Comparison of ENCODE assay signal across 8 cellular contexts in genomic region chr10:113680172-113681111, GRCh38. TPM values are rescaled to one million over a fixed set of nuclear protein-coding genes. Genes with fewer than 3 reads are reported as not detected.
DNase-seq lines count a peak whose midpoint lies in the region; ATAC-seq, FAIRE-seq and TF ChIP-seq lines count a peak whose summit lies in the region.

No MANE protein-coding gene starts in this region.

- H3K27me3 ChIP-seq in GM12878 (replicated peaks in 1 of 2; ENCODE audit: control insufficient read depth in 2 of 2, insufficient read depth in 2 of 2, low read length in 1 of 2) (no peaks in the 10 kb centered on the region), gastrocnemius medialis (no peaks in the 10 kb centered on the region)

- intact Hi-C loops in GM12878 (cut with micrococcal nuclease; ENCODE audit: unreplicated experiment) (loop anchor here (5.0 kb wide), 1 partner anchor 177 kb away; no protein-coding TSS in a partner anchor), gastrocnemius medialis (cut with DNase I; ENCODE audit: low total_unique reads) (loop anchor here (5.0 to 10.0 kb wide), 2 partner anchors 174 to 492 kb away; partner anchors contain the start of genes CCDC186, DCLRE1A and NHLRC2)

- H3K27ac ChIP-seq in GM12878 (ENCODE audit: control insufficient read depth, insufficient read depth) (peak overlapping the region; percentile 95), gastrocnemius medialis (peak overlapping the region; percentile 96 to 99 (median 98))

- BruUV-seq in GM12878 (replicated peaks; lab: Mats Ljungman, UMichigan): TSS peak; percentile 59

- H3K36me3 ChIP-seq in GM12878 (ENCODE audit: control insufficient read depth in 2 of 2, insufficient read depth in 2 of 2, low read length in 1 of 2) (no peaks in the 10 kb centered on the region), gastrocnemius medialis (no peaks in the 10 kb centered on the region)

- TF ChIP-seq RAD21 in GM12878 (IDR thresholded peaks at IDR 0.05; ENCODE audit: insufficient read depth, low read depth, low read length): no peak

- H3K79me2 ChIP-seq in GM12878 (ENCODE audit: control insufficient read depth, insufficient read depth, low read length): peaks cover 30% of the 10 kb centered on the region

- TF ChIP-seq CTCF in GM12878 (IDR thresholded peaks at IDR 0.05 in 2 of 3, conservative IDR thresholded peaks at IDR 0.05 in 1 of 3; ENCODE audit: control insufficient read depth in 2 of 3, extremely low read depth in 1 of 3, insufficient read depth in 1 of 3, low read depth in 3 of 3, low read length in 3 of 3): no peak
- no peak for TF ChIP-seq CTCF in gastrocnemius medialis (IDR thresholded peaks at IDR 0.05 in 4 of 5, conservative IDR thresholded peaks at IDR 0.05 in 1 of 5)

- RAD21 ChIA-PET in GM12878 (lab: Charles Lee; ENCODE audit: unreplicated experiment): interaction anchor here (1.0 to 1.5 kb wide), 4 partner anchors 37 to 423 kb away, joined by 3 to 6 read pairs (median 4); no protein-coding TSS in a partner anchor

- H3K4me2 ChIP-seq in GM12878 (ENCODE audit: control insufficient read depth, insufficient read depth): peak overlapping the region; percentile 98

- peak overlapping the region; percentile 98 for H3K9ac ChIP-seq in GM12878 (ENCODE audit: control insufficient read depth, insufficient read depth, low read length)

- TF ChIP-seq POLR2A in GM12878 (IDR thresholded peaks at IDR 0.05; ENCODE audit: low read depth, low read length) (no peak), gastrocnemius medialis (IDR thresholded peaks at IDR 0.05) (peak in 1 of 2 donors; percentile 22)

- H3K4me3 ChIP-seq in GM12878 (peak overlapping the region; percentile 71), iPS-11a (ENCODE audit: low read depth, low read length) (peak overlapping the region; percentile 87), gastrocnemius medialis (peak overlapping the region; percentile 88 to 100 (median 95))

- H3K4me1 ChIP-seq in GM12878 (ENCODE audit: control insufficient read depth, insufficient read depth, low read length) (peaks cover 22% of the 10 kb centered on the region), gastrocnemius medialis (peaks cover 3 to 16% of the 10 kb centered on the region in 2 donors)

- POLR2A ChIA-PET in GM12878 (lab: Charles Lee): interaction anchor here (0.5 to 1.2 kb wide), 4 partner anchors 14 to 1271 kb away, joined by 3 to 5 read pairs (median 3); no protein-coding TSS in a partner anchor

- peak; percentile 56 for FAIRE-seq in GM12878 (lab: Jason Lieb, UNC)

- TF ChIP-seq EP300 in GM12878 (IDR thresholded peaks at IDR 0.05; ENCODE audit: borderline replicate concordance in 1 of 2, control insufficient read depth in 1 of 2, low read depth in 2 of 2, low read length in 2 of 2): peak in 1 of 2 experiments; percentile 17; a peak in 1 of 4 replicates

- CTCF ChIA-PET in GM12878 (lab: Yijun Ruan, JAX): interaction anchor here (0.9 to 2.7 kb wide), 9 partner anchors 10 to 421 kb away, joined by 3 to 15 read pairs (median 4); no protein-coding TSS in a partner anchor

- in situ Hi-C loops in Caki2 (cut with HindIII; ENCODE audit: low pct_unique_long_range_greater_than_20kb, low sequenced_read_pairs): no loop called here
- in situ Hi-C loops in GM12878 (cut with MboI): loop anchor here (25.0 kb wide), 1 partner anchor 1132 kb away; the partner anchor contains the start of gene FHIP2A
- in situ Hi-C loops in gastrocnemius medialis (cut with MboI; ENCODE audit: low sequenced_read_pairs in 4 of 4): no loop called here

- SMC1A ChIA-PET in GM12878 (lab: Charles Lee; ENCODE audit: uncharacterized antibody, unreplicated experiment): interaction anchor here (0.6 to 2.2 kb wide), 6 partner anchors 12 to 420 kb away, joined by 3 to 6 read pairs (median 4); no protein-coding TSS in a partner anchor

- peak; percentile 35 for ATAC-seq in GM19463 (IDR thresholded peaks at IDR 0.05; ENCODE audit: unreplicated experiment)
- ATAC-seq in HG03521 (IDR thresholded peaks at IDR 0.05; ENCODE audit: unreplicated experiment): peak; percentile 5
- peak; percentile 59 for ATAC-seq in SK-N-SH treated with all-trans-retinoic acid at 6 μM for 48 hours
- peak; percentile 66 for ATAC-seq in GM12878
- ATAC-seq in gastrocnemius medialis: peak; percentile 65 to 78

- WGBS in GM12878 (ENCODE audit: insufficient coverage, insufficient replicate concordance, low lambda C conversion rate, missing lambda C conversion rate): under 1% methylated on average over 29 of the region's 29 CpGs

- H3K9me3 ChIP-seq in GM12878 (replicated peaks; ENCODE audit: control insufficient read depth, insufficient read depth, low read length): peaks cover 1% of the 10 kb centered on the region; the same call in 2 of the 3 replicates
- no peaks in the 10 kb centered on the region for H3K9me3 ChIP-seq in gastrocnemius medialis

- no peaks in the 10 kb centered on the region for H4K20me1 ChIP-seq in GM12878 (ENCODE audit: control insufficient read depth, insufficient read depth)

- peak; percentile 71 for DNase-seq in Caki2 (ENCODE audit: low read depth)
- peak; percentile 42 for DNase-seq in GM12878 (ENCODE audit: low read depth, low spot score)
- peak; percentile 43 to 45 for DNase-seq in gastrocnemius medialis
- no peak for DNase-seq in NCI-H2196 treated with DMSO at 0.1 percent for 48 hours (lab: John Stamatoyannopoulos, UW; ENCODE audit: unreplicated experiment)

- peak overlapping the region; percentile 99 for H2AFZ ChIP-seq in GM12878 (ENCODE audit: control insufficient read depth, low read depth, low read length)

TF ChIP-seq in SK-N-SH treated with all-trans-retinoic acid at 6 μM for 48 hours, 23 proteins besides CTCF, POLR2A, EP300 and RAD21:
- TF ChIP-seq ZFP30 (CRISPR knock-in tag; IDR thresholded peaks at IDR 0.05) (no peak), ZNF8 (CRISPR knock-in tag; IDR thresholded peaks at IDR 0.05) (peak; percentile 95)

TF ChIP-seq in GM12878, 131 proteins besides CTCF, POLR2A, EP300 and RAD21 (continues in another document):
- peak; percentile 62 for TF ChIP-seq RUNX3 (IDR thresholded peaks at IDR 0.05; ENCODE audit: low read length)
- peak; percentile 93 for TF ChIP-seq ATF7 (IDR thresholded peaks at IDR 0.05; ENCODE audit: low read depth)
- TF ChIP-seq SMARCA5 (IDR thresholded peaks at IDR 0.05): peak; percentile 72; the same call in 1 of the 2 replicates
- TF ChIP-seq SMAD1 (IDR thresholded peaks at IDR 0.05; ENCODE audit: low read depth, partially characterized antibody): no peak
- TF ChIP-seq IRF3 (IDR thresholded peaks at IDR 0.05): no peak
- TF ChIP-seq NFYA (IDR thresholded peaks at IDR 0.05; ENCODE audit: borderline replicate concordance, low read depth, low read length): no peak

RNA-seq across cellular contexts. Expression of gene CASP7, which starts 0.7 kb away (rescaled TPM):
- total RNA-seq in Caki2 (2014; rRNA removed; shearing (Covaris generic); ENCODE audit: low replicate concordance): 26.1 and 39.6 TPM in 2 replicates
- total RNA-seq in GM12878 (2013; cell fraction: nucleolus; rRNA removed): 21.0 and 23.4 TPM in 2 replicates
- total RNA-seq in GM12878 (2014; rRNA removed) (29.8 and 30.6 TPM in 2 replicates), GM12878 (2014; rRNA removed; fragmentation: Illumina TruSeq; extraction: Trizol) (33.0 and 34.5 TPM in 2 replicates), GM12878 (2021) (25.5 and 25.6 TPM in 2 replicates), gastrocnemius medialis (10 to 100 TPM in 2 of 4 donors, 1 to 10 TPM in 2; 5.3 to 23.9 (median 8.9) TPM)
- 23.5 TPM for polyA plus RNA-seq in GM12878 (2011; ENCODE audit: low read depth)
- polyA plus RNA-seq in GM12878 (2011; rRNA removed) (34.4 and 35.9 TPM in 2 replicates), GM12878 (2014; fragmentation: Illumina TruSeq; extraction: Trizol) (34.0 and 41.3 TPM in 2 replicates), GM12878 (2014; fragmentation: Nextera tagmentation; extraction: Ambion mirVana) (10 to 100 TPM; 27.0 to 29.9 TPM), GM12878 (2014; rRNA removed) (26.3 and 27.5 TPM in 2 replicates), GM12878 (2016; fragmentation: Nextera tagmentation; extraction: Ambion mirVana) (10 to 100 TPM; 23.7 to 25.4 TPM)
- 17.7 and 20.3 TPM in 2 replicates for polyA plus RNA-seq in GM12878 (2011; cell fraction: cytosol; rRNA removed)
- 19.4 and 20.4 TPM in 2 replicates for polyA plus RNA-seq in GM12878 (2011; cell fraction: nucleus; rRNA removed)
- polyA plus RNA-seq in GM12878 (2012): 16.3 and 23.4 TPM in 2 replicates
- 16.9 and 24.1 TPM in 2 replicates for polyA minus RNA-seq in GM12878 (2011; rRNA and poly(A)+ RNA removed)
- 6.8 and 10.7 TPM in 2 replicates for polyA minus RNA-seq in GM12878 (2011; cell fraction: cytosol; rRNA and poly(A)+ RNA removed)
- 6.0 and 7.9 TPM in 2 replicates for polyA minus RNA-seq in GM12878 (2011; cell fraction: nucleus; rRNA and poly(A)+ RNA removed)

RNA-seq across cellular contexts. Expression of gene NRAP, which starts 16.6 kb away (rescaled TPM):
- total RNA-seq in Caki2 (2014; rRNA removed; shearing (Covaris generic); ENCODE audit: low replicate concordance): not detected in 2 replicates
- not detected in 2 replicates for total RNA-seq in GM12878 (2013; cell fraction: nucleolus; rRNA removed)
- total RNA-seq in GM12878 (2014; rRNA removed) (not detected in 2 replicates), GM12878 (2014; rRNA removed; fragmentation: Illumina TruSeq; extraction: Trizol) (not detected in 2 replicates), GM12878 (2021) (not detected in 2 replicates), gastrocnemius medialis (1,000 to 10,000 TPM in 3 of 4 donors, 100 to 1,000 TPM in 1; 811 to 2,339 (median 1,413) TPM)
- polyA plus RNA-seq in GM12878 (2011; ENCODE audit: low read depth): not detected
- polyA plus RNA-seq in GM12878 (2011; rRNA removed) (not detected in 2 replicates), GM12878 (2014; fragmentation: Illumina TruSeq; extraction: Trizol) (not detected in 2 replicates), GM12878 (2014; fragmentation: Nextera tagmentation; extraction: Ambion mirVana) (not detected), GM12878 (2014; rRNA removed) (not detected in 2 replicates), GM12878 (2016; fragmentation: Nextera tagmentation; extraction: Ambion mirVana) (not detected)
- not detected in 2 replicates for polyA plus RNA-seq in GM12878 (2011; cell fraction: cytosol; rRNA removed)
- polyA plus RNA-seq in GM12878 (2011; cell fraction: nucleus; rRNA removed): not detected in 2 replicates
- not detected in 2 replicates for polyA plus RNA-seq in GM12878 (2012)
- polyA minus RNA-seq in GM12878 (2011; rRNA and poly(A)+ RNA removed): not detected in 2 replicates
- polyA minus RNA-seq in GM12878 (2011; cell fraction: cytosol; rRNA and poly(A)+ RNA removed): not detected in 2 replicates
- not detected in 2 replicates for polyA minus RNA-seq in GM12878 (2011; cell fraction: nucleus; rRNA and poly(A)+ RNA removed)

Comparison
In these comparisons a context has a peak if more than half of its experiments do, and no peak if none do; other contexts are left out.
1. ATAC-seq: peak in every context shown above with its lines; median percentile 72 in gastrocnemius medialis; 66 in GM12878; 59 in SK-N-SH treated with all-trans-retinoic acid at 6 μM for 48 hours; 35 in GM19463; 5 in HG03521.
2. RNA of gene NRAP, which starts 16.6 kb away (total RNA-seq): 811 to 2,339 TPM in gastrocnemius medialis; not detected in Caki2 and not detected in GM12878; every median in the first group is over 100 times any median in the second.
3. Peak in every context shown above with its lines, with median percentiles within 50 percentile points of each other: H3K4me3 ChIP-seq.